8 cellular contexts compared by ENCODE assay signal in genomic region chr4:98995183-98996055, GRCh38. TPM values are rescaled to one million over a fixed set of nuclear protein-coding genes. Genes with fewer than 3 reads are reported as not detected.
A peak's percentile ranks its signal among the peaks of the same experiment; 100 is the strongest.
DNase-seq lines count a peak whose midpoint lies in the region; ATAC-seq and TF ChIP-seq lines count a peak whose summit lies in the region.

Gene METAP1 (plus strand): TSS chr4:98995721. CDS start chr4:98995754, 33 bp downstream.

- TF ChIP-seq POLR2A in spleen (IDR thresholded peaks at IDR 0.05) = peak in 2 of 3 donors; percentile 46 to 51

- CTCF ChIA-PET in WTC11 (lab: Charles Lee) = interaction anchor here (0.6 to 2.6 kb wide), 43 partner anchors 8 to 812 kb away, joined by 3 to 76 read pairs (median 4); partner anchors contain the start of gene EIF4E

- POLR2A ChIA-PET in WTC11 (lab: Charles Lee) = interaction anchor here (0.5 to 3.0 kb wide), 15 partner anchors 11 to 852 kb away, joined by 3 to 42 read pairs (median 4); partner anchors contain the start of genes ADH5, EIF4E, RAP1GDS1 and STPG2

- ATAC-seq in GM18909 (IDR thresholded peaks at IDR 0.05; ENCODE audit: poor library complexity, unreplicated experiment) = peak; percentile 97
- ATAC-seq in HG03175 (IDR thresholded peaks at IDR 0.05; ENCODE audit: unreplicated experiment) = peak; percentile 92
- peak; percentile 88 for ATAC-seq in WTC11

- H3K4me1 Mint-ChIP-seq in WTC11 (peaks cover 35% of the 10 kb centered on the region), immature natural killer cell (peaks cover 32 to 39% of the 10 kb centered on the region in 2 donors)

- no peaks in the 10 kb centered on the region for H3K36me3 ChIP-seq in spleen

- H3K9me3 Mint-ChIP-seq in WTC11 = peaks cover 8% of the 10 kb centered on the region
- H3K9me3 Mint-ChIP-seq in immature natural killer cell = no peaks in the 10 kb centered on the region

- TF ChIP-seq CTCF in WTC11 (IDR thresholded peaks at IDR 0.05) (no peak), cardiac fibroblast (IDR thresholded peaks at IDR 0.05; ENCODE audit: low read depth, low read length) (peak; percentile 60), spleen (IDR thresholded peaks at IDR 0.05 in 8 of 11, conservative IDR thresholded peaks at IDR 0.05 in 3 of 11) (peak; percentile 32 to 75 (median 63))

- no peaks in the 10 kb centered on the region for H3K9me3 ChIP-seq in spleen

- 0 out of 2 replicates have a peak, but pooled peaks cover 2% of the 10 kb centered on the region for H3K36me3 Mint-ChIP-seq in WTC11
- H3K36me3 Mint-ChIP-seq in immature natural killer cell = no peaks in the 10 kb centered on the region

- DNase-seq in AG08396 (ENCODE audit: low spot score) (peak; percentile 97), NCI-H2227 treated with DMSO at 0.1 percent for 48 hours (lab: John Stamatoyannopoulos, UW) (peak; percentile 82), WTC11 (ENCODE audit: low spot score) (peak; percentile 94), cardiac fibroblast (ENCODE audit: low read depth in 2 of 2) (peak; percentile 91 to 95), immature natural killer cell (peak; percentile 95 to 97 (median 96)), spleen (peak; percentile 100)

- no peaks in the 10 kb centered on the region for H3K27me3 ChIP-seq in spleen (replicated peaks in 1 of 7)

- H3K4me1 ChIP-seq in spleen = peaks cover 0 to 51% (median 28%) of the 10 kb centered on the region in 6 donors

- H3K27ac Mint-ChIP-seq in WTC11 = peak within 1 kb of the TSS; percentile 88
- H3K27ac Mint-ChIP-seq in immature natural killer cell = peak within 1 kb of the TSS; percentile 96 to 99 (median 98)

- peak within 1 kb of the TSS; percentile 85 to 94 (median 90) for H3K27ac ChIP-seq in spleen

- intact Hi-C loops in spleen (cut with DNase I; ENCODE audit: low total_unique reads) = loop anchor here (5.0 to 10.0 kb wide), 2 partner anchors 61 to 62 kb away; no protein-coding TSS in a partner anchor

- WGBS in spleen, 5 donors = 0 to 2% (median 1%) methylated on average over 45 to 94 of the region's 94 CpGs

- peak within 1 kb of the TSS; percentile 95 to 98 for H3K4me3 ChIP-seq in cardiac fibroblast (replicated peaks in 1 of 2; ENCODE audit: low read depth in 2 of 2, low read length in 2 of 2)
- H3K4me3 ChIP-seq in spleen = peak within 1 kb of the TSS; percentile 87 to 100 (median 96)

- H3K4me3 Mint-ChIP-seq in WTC11 (peak within 1 kb of the TSS; percentile 86), immature natural killer cell (peak within 1 kb of the TSS; percentile 87 to 94 (median 92))

- no peaks in the 10 kb centered on the region for H3K27me3 Mint-ChIP-seq in WTC11 (ENCODE audit: low read depth)
- H3K27me3 Mint-ChIP-seq in immature natural killer cell (ENCODE audit: low read depth in 3 of 3) = peaks cover 0 to 8% (median 3%) of the 10 kb centered on the region in 3 donors

TF ChIP-seq in WTC11, 78 proteins besides CTCF, POLR2A, EP300 and RAD21 (continues in another document):
- 0 out of 2 replicates have a peak, but pooled peaks have one; percentile 16 for TF ChIP-seq NFE2L1 (CRISPR knock-in tag; IDR thresholded peaks at IDR 0.05)
- TF ChIP-seq ATF2 (CRISPR knock-in tag; IDR thresholded peaks at IDR 0.05; ENCODE audit: borderline replicate concordance, low read depth) = no peak
- TF ChIP-seq ZNF532 (CRISPR knock-in tag; IDR thresholded peaks at IDR 0.05; ENCODE audit: borderline replicate concordance) = no peak
- TF ChIP-seq MLX (CRISPR knock-in tag; IDR thresholded peaks at IDR 0.05) = no peak
- TF ChIP-seq FOXP4 (CRISPR knock-in tag; IDR thresholded peaks at IDR 0.05) = no peak; the same call in 1 of the 2 replicates
- TF ChIP-seq PREB (CRISPR knock-in tag; IDR thresholded peaks at IDR 0.05; ENCODE audit: borderline replicate concordance) = no peak
- TF ChIP-seq ATF3 (CRISPR knock-in tag; conservative IDR thresholded peaks at IDR 0.05) = no peak
- TF ChIP-seq SP1 (CRISPR knock-in tag; conservative IDR thresholded peaks at IDR 0.05) = peak; percentile 42; the same call in 1 of the 2 replicates
- TF ChIP-seq ZNF423 (CRISPR knock-in tag; IDR thresholded peaks at IDR 0.05) = peak; percentile 83

RNA-seq across cellular contexts. Expression of gene METAP1, which starts in this region (rescaled TPM):
- 86.7 to 102 TPM (median 91.4 TPM) in 3 replicates for total RNA-seq in WTC11 (2021)
- polyA plus RNA-seq in immature natural killer cell = 10 to 100 TPM; 25.6 to 42.1 (median 30.6) TPM
- total RNA-seq in spleen = 10 to 100 TPM; 27.9 to 34.7 (median 31.7) TPM
- polyA plus RNA-seq in spleen = 10 to 100 TPM; 22.0 to 22.6 (median 22.4) TPM

Comparison
In these comparisons a context has a peak if more than half of its experiments do, and no peak if none do; other contexts are left out.
1. Peak in every context shown above with its lines: DNase-seq, ATAC-seq, H3K4me3 ChIP-seq and H3K27ac ChIP-seq.